Comparison of ENCODE assay signal across 1 cellular context in genomic region chr12:103806807-103807206, GRCh38.
TF ChIP-seq lines count a peak whose summit lies in the region.

No MANE protein-coding gene starts in this region.

TF ChIP-seq in HepG2, 621 proteins besides CTCF, POLR2A, EP300 and RAD21 (continued from another document):
- TF ChIP-seq, protein P1, sequence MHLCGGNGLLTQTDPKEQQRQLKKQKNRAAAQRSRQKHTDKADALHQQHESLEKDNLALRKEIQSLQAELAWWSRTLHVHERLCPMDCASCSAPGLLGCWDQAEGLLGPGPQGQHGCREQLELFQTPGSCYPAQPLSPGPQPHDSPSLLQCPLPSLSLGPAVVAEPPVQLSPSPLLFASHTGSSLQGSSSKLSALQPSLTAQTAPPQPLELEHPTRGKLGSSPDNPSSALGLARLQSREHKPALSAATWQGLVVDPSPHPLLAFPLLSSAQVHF (CRISPR knock-in tag; IDR thresholded peaks at IDR 0.05): no peak
- no peak for TF ChIP-seq THAP11 (CRISPR knock-in tag; IDR thresholded peaks at IDR 0.05)
- TF ChIP-seq CREB3 (CRISPR knock-in tag; IDR thresholded peaks at IDR 0.05): no peak
- no peak for TF ChIP-seq MEF2D (CRISPR knock-in tag; IDR thresholded peaks at IDR 0.05)
- no peak for TF ChIP-seq ZBTB46 (CRISPR knock-in tag; IDR thresholded peaks at IDR 0.05; ENCODE audit: borderline replicate concordance)
- TF ChIP-seq YEATS4 (CRISPR knock-in tag; IDR thresholded peaks at IDR 0.05; ENCODE audit: borderline replicate concordance): no peak
- TF ChIP-seq, protein P2, sequence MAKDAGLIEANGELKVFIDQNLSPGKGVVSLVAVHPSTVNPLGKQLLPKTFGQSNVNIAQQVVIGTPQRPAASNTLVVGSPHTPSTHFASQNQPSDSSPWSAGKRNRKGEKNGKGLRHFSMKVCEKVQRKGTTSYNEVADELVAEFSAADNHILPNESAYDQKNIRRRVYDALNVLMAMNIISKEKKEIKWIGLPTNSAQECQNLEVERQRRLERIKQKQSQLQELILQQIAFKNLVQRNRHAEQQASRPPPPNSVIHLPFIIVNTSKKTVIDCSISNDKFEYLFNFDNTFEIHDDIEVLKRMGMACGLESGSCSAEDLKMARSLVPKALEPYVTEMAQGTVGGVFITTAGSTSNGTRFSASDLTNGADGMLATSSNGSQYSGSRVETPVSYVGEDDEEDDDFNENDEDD (CRISPR knock-in tag; IDR thresholded peaks at IDR 0.05; ENCODE audit: borderline replicate concordance): no peak
- TF ChIP-seq RCOR2 (CRISPR knock-in tag; IDR thresholded peaks at IDR 0.05): no peak
- no peak for TF ChIP-seq MIXL1 (CRISPR knock-in tag; IDR thresholded peaks at IDR 0.05)
- no peak for TF ChIP-seq ESRRA (CRISPR knock-in tag; IDR thresholded peaks at IDR 0.05; ENCODE audit: low read depth)
- TF ChIP-seq ZFP36L2 (CRISPR knock-in tag; IDR thresholded peaks at IDR 0.05): no peak
